ENCODE assay signal across 9 cellular contexts in the genomic region with DNA sequence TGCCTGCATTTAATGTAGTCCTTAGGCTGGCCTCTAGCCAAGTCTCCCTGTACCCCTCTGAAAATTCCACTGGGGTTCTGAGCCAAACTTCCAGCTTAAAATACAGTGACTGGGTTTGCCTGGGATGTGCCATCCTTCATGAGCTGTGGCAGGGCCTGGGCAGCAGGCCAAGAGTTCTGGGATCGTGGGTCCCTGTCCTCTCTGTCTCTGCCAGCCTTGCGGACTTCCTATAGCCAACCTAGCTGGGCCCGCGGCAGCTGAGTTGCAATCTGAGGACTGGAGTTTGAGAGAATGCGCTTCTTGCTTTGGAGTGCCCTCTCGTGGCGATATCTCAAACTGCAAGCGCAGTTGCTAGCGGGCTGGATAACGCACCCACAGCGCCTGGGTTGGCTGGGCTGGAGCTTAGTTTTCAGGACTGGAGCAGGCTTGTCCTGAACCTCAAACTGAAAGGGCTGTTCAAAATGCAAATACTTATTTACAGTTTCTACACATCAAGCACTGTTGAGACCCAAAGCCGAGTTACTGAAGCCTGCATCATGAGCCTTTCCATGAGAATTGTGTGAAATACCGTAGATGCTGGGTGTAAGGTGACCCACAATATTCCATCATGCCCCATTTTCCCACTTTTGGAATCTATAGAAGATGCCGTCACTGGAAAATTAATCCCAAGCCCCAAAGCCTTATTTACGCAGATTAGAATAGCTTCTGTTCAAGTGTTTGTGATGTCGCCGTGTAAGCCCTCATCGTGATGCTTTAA. TPM values are rescaled to one million over a fixed set of nuclear protein-coding genes. Genes with fewer than 3 reads are reported as not detected.
DNase-seq lines count a peak whose midpoint lies in the region; ATAC-seq and TF ChIP-seq lines count a peak whose summit lies in the region.
"Had no signal": no experiment of that assay in that cellular context is flagged by ENCODE, and none has a peak within 500 bp of the region (broad histone marks: within the 10 kb centered on the region; RNA-seq: fewer than 3 reads in every experiment).

No MANE protein-coding gene starts in this region.

- peak overlapping the region; percentile 48 for H3K4me2 ChIP-seq in OCI-LY3 (ENCODE audit: low read length)

- H2AFZ ChIP-seq in OCI-LY3 (ENCODE audit: low read depth, low read length) = peak overlapping the region; percentile 73

- peaks cover 0 to 10% (median 1%) of the 10 kb centered on the region in 4 donors for H3K4me1 Mint-ChIP-seq in CD4-positive, alpha-beta memory T cell
- H3K4me1 Mint-ChIP-seq in natural killer cell = no peaks in the 10 kb centered on the region
- no peaks in the 10 kb centered on the region for H3K4me1 Mint-ChIP-seq in stimulated activated memory B cell treated with anti-CD40 and anti-IgM and Interleukin-4, amounts not matched to agents 10 μg/mL and 1 μg/mL and 100 μg/mL, for 72 hours

- no peaks in the 10 kb centered on the region for H3K4me1 ChIP-seq in CD4-positive, alpha-beta memory T cell (ENCODE audit: insufficient read depth, low read length)
- H3K4me1 ChIP-seq in OCI-LY3 (ENCODE audit: low read length) = peaks cover 2% of the 10 kb centered on the region; the same call in 1 of the 2 replicates

- TF ChIP-seq CTCF in OCI-LY3 (IDR thresholded peaks at IDR 0.05; ENCODE audit: low read depth, low read length) = peak; percentile 89
- TF ChIP-seq CTCF in natural killer cell (IDR thresholded peaks at IDR 0.05) = peak; percentile 94

- no peak overlapping the region for H3K4me3 Mint-ChIP-seq in CD4-positive, alpha-beta memory T cell
- no peak overlapping the region for H3K4me3 Mint-ChIP-seq in natural killer cell
- H3K4me3 Mint-ChIP-seq in stimulated activated memory B cell treated with anti-CD40 and anti-IgM and Interleukin-4, amounts not matched to agents 10 μg/mL and 1 μg/mL and 100 μg/mL, for 72 hours = no peak overlapping the region
- H3K4me3 Mint-ChIP-seq: T-helper 1 cell treated with Interleukin-12 subunit alpha and Interleukin-12 subunit beta and Interleukin-4 antibody, amounts not matched to agents 30 μg/mL and 1 μg/mL, for 36 hours had no signal

- H3K79me2 ChIP-seq in OCI-LY3 (ENCODE audit: low read length) = no peaks in the 10 kb centered on the region

- H3K36me3 Mint-ChIP-seq in CD4-positive, alpha-beta memory T cell = peaks cover 0 to 6% of the 10 kb centered on the region in 2 donors
- H3K36me3 Mint-ChIP-seq in natural killer cell = no peaks in the 10 kb centered on the region
- H3K36me3 Mint-ChIP-seq in stimulated activated memory B cell treated with anti-CD40 and anti-IgM and Interleukin-4, amounts not matched to agents 10 μg/mL and 1 μg/mL and 100 μg/mL, for 72 hours = no peaks in the 10 kb centered on the region

- H3K27me3 Mint-ChIP-seq in CD4-positive, alpha-beta memory T cell = peaks cover 1 to 3% of the 10 kb centered on the region in 2 donors
- H3K27me3 Mint-ChIP-seq in natural killer cell (ENCODE audit: low read depth in 2 of 2) = peaks cover 20 to 31% of the 10 kb centered on the region in 2 donors
- peaks cover 18% of the 10 kb centered on the region for H3K27me3 Mint-ChIP-seq in stimulated activated memory B cell treated with anti-CD40 and anti-IgM and Interleukin-4, amounts not matched to agents 10 μg/mL and 1 μg/mL and 100 μg/mL, for 72 hours

- H3K4me3 ChIP-seq in CD4-positive, alpha-beta memory T cell (ENCODE audit: low read length in 2 of 2) = no peak overlapping the region
- no peak overlapping the region for H3K4me3 ChIP-seq in OCI-LY3 (ENCODE audit: low read length)

- H3K36me3 ChIP-seq in CD4-positive, alpha-beta memory T cell (ENCODE audit: insufficient read depth, low read length) = no peaks in the 10 kb centered on the region
- H3K36me3 ChIP-seq in OCI-LY3 (replicated peaks; ENCODE audit: low read depth, low read length) = no peaks in the 10 kb centered on the region

- H3K9me3 Mint-ChIP-seq in CD4-positive, alpha-beta memory T cell = peaks cover 0 to 7% (median 0%) of the 10 kb centered on the region in 8 donors
- H3K9me3 Mint-ChIP-seq in natural killer cell = no peaks in the 10 kb centered on the region
- peaks cover 3% of the 10 kb centered on the region for H3K9me3 Mint-ChIP-seq in stimulated activated memory B cell treated with anti-CD40 and anti-IgM and Interleukin-4, amounts not matched to agents 10 μg/mL and 1 μg/mL and 100 μg/mL, for 72 hours

- H3K9me3 ChIP-seq in CD4-positive, alpha-beta memory T cell (ENCODE audit: control insufficient read depth in 1 of 2, low read length in 2 of 2) = no peaks in the 10 kb centered on the region
- H3K9me3 ChIP-seq in OCI-LY3 (ENCODE audit: insufficient read depth, low read length) = no peaks in the 10 kb centered on the region

- no peaks in the 10 kb centered on the region for H3K27me3 ChIP-seq in CD4-positive, alpha-beta memory T cell (ENCODE audit: insufficient read depth, low read length)
- H3K27me3 ChIP-seq in OCI-LY3 (ENCODE audit: low read depth, low read length) = 0 out of 2 replicates have a peak, but pooled peaks cover 2% of the 10 kb centered on the region

- ATAC-seq in GM19372 (IDR thresholded peaks at IDR 0.05; ENCODE audit: low read depth, unreplicated experiment) (peak; percentile 83), esophagus mucosa (peak; percentile 91), natural killer cell (peak; percentile 90 to 95 (median 95))
- ATAC-seq in stimulated activated memory B cell treated with anti-CD40 and anti-IgM and Interleukin-4, amounts not matched to agents 10 μg/mL and 1 μg/mL and 100 μg/mL, for 72 hours = peak; percentile 89

- CTCF ChIA-PET in CD4-positive, alpha-beta memory T cell (lab: Charles Lee; ENCODE audit: partially characterized antibody) = interaction anchor here (0.6 to 11.1 kb wide), 49 partner anchors 6 to 1023 kb away, joined by 3 to 142 read pairs (median 5); a partner anchor contains a TSS

- no peak overlapping the region for H3K27ac Mint-ChIP-seq in CD4-positive, alpha-beta memory T cell
- no peak overlapping the region for H3K27ac Mint-ChIP-seq in natural killer cell
- no peak overlapping the region for H3K27ac Mint-ChIP-seq in stimulated activated memory B cell treated with anti-CD40 and anti-IgM and Interleukin-4, amounts not matched to agents 10 μg/mL and 1 μg/mL and 100 μg/mL, for 72 hours
- H3K27ac Mint-ChIP-seq: T-helper 1 cell treated with Interleukin-12 subunit alpha and Interleukin-12 subunit beta and Interleukin-4 antibody, amounts not matched to agents 30 μg/mL and 1 μg/mL, for 36 hours had no signal

- H3K27ac ChIP-seq in CD4-positive, alpha-beta memory T cell (ENCODE audit: low read depth, low read length) = no peak overlapping the region
- H3K27ac ChIP-seq in OCI-LY3 (ENCODE audit: low read length) = no peak overlapping the region

- intact Hi-C loops in CD4-positive, alpha-beta memory T cell (cut with micrococcal nuclease) = loop anchor here (1.0 kb wide), 4 partner anchors 22 to 197 kb away; no protein-coding TSS in a partner anchor
- intact Hi-C loops in natural killer cell (cut with micrococcal nuclease) = loop anchor here (1.0 kb wide), 1 partner anchor 100 kb away; no protein-coding TSS in a partner anchor

- no peaks in the 10 kb centered on the region for H4K20me1 ChIP-seq in OCI-LY3 (ENCODE audit: insufficient read depth, low read length)

- DNase-seq in CD4-positive, alpha-beta memory T cell = peak; percentile 74 to 80 (median 77)
- DNase-seq in HT1080 (ENCODE audit: low read depth) = peak; percentile 78
- DNase-seq in activated CD8-positive, alpha-beta memory T cell treated with anti-CD3 and anti-CD28 coated beads, Interleukin-2, amount 50 U/mL, for 48 hours = peak; percentile 95
- peak; percentile 83 for DNase-seq in natural killer cell

- 0 out of 2 replicates have a peak overlapping the region, but pooled peaks have one; percentile 14 for H3K9ac ChIP-seq in OCI-LY3 (ENCODE audit: low read length)

- POLR2A ChIA-PET in CD4-positive, alpha-beta memory T cell (lab: Charles Lee; ENCODE audit: partially characterized antibody) = interaction anchor here (0.7 to 2.0 kb wide), 10 partner anchors 9 to 177 kb away, joined by 3 to 12 read pairs (median 4); a partner anchor contains a TSS

RNA-seq across cellular contexts. Expression of a gene that starts 7.3 kb away (rescaled TPM):
- total RNA-seq in CD4-positive, alpha-beta memory T cell = 10 to 100 TPM; 34.0 to 38.2 TPM
- 10 to 100 TPM; 61.4 to 87.9 TPM for polyA plus RNA-seq in CD4-positive, alpha-beta memory T cell
- total RNA-seq in HT1080 (2014; rRNA removed; shearing (Covaris generic)) = 35.8 and 57.6 TPM in 2 replicates
- 63.4 and 77.5 TPM in 2 replicates for polyA plus RNA-seq in HT1080 (2015; cell fraction: cytosol; rRNA removed)
- polyA plus RNA-seq in HT1080 (2015; cell fraction: nucleus; rRNA removed) = 26.0 and 37.5 TPM in 2 replicates
- total RNA-seq in esophagus mucosa (30.8 TPM), natural killer cell (10 to 100 TPM; 36.3 to 55.1 (median 39.8) TPM)

RNA-seq across cellular contexts. Expression of a gene that starts 26.2 kb away (rescaled TPM):
- total RNA-seq in CD4-positive, alpha-beta memory T cell = 1 to 10 TPM in 1 of 2 experiments, under 1 TPM in 1; 0.87 to 1.5 TPM
- polyA plus RNA-seq in CD4-positive, alpha-beta memory T cell = 10 to 100 TPM; 15.9 to 24.0 TPM
- 6.2 and 8.4 TPM in 2 replicates for total RNA-seq in HT1080 (2014; rRNA removed; shearing (Covaris generic))
- 49.3 and 51.2 TPM in 2 replicates for polyA plus RNA-seq in HT1080 (2015; cell fraction: cytosol; rRNA removed)
- 33.0 and 35.4 TPM in 2 replicates for polyA plus RNA-seq in HT1080 (2015; cell fraction: nucleus; rRNA removed)
- total RNA-seq in esophagus mucosa (70.2 TPM), natural killer cell (1 to 10 TPM in 1 of 3 donors, under 1 TPM in 2; 0.47 to 1.3 (median 0.52) TPM)

RNA-seq across cellular contexts. Expression of a gene that starts 37.4 kb away (rescaled TPM):
- total RNA-seq in CD4-positive, alpha-beta memory T cell = 1 to 10 TPM; 6.3 to 7.3 TPM
- 1 to 10 TPM in 1 of 2 donors, under 1 TPM in 1; 0.38 to 1.2 TPM for polyA plus RNA-seq in CD4-positive, alpha-beta memory T cell
- 2.0 and 8.8 TPM in 2 replicates for total RNA-seq in HT1080 (2014; rRNA removed; shearing (Covaris generic))
- 3.5 and 4.3 TPM in 2 replicates for polyA plus RNA-seq in HT1080 (2015; cell fraction: cytosol; rRNA removed)
- 4.2 and 5.7 TPM in 2 replicates for polyA plus RNA-seq in HT1080 (2015; cell fraction: nucleus; rRNA removed)
- total RNA-seq in esophagus mucosa (0.04 TPM), natural killer cell (under 1 TPM in 2 of 3 donors, not detected in 1; 0.52 to 0.58 TPM)

RNA-seq across cellular contexts. Expression of a gene that starts 55.6 kb away (rescaled TPM):
- total RNA-seq in CD4-positive, alpha-beta memory T cell = 1 to 10 TPM; 7.4 to 7.9 TPM
- 1 to 10 TPM; 6.3 to 8.5 TPM for polyA plus RNA-seq in CD4-positive, alpha-beta memory T cell
- total RNA-seq in HT1080 (2014; rRNA removed; shearing (Covaris generic)) = 15.4 and 21.2 TPM in 2 replicates
- 13.6 and 18.0 TPM in 2 replicates for polyA plus RNA-seq in HT1080 (2015; cell fraction: cytosol; rRNA removed)
- polyA plus RNA-seq in HT1080 (2015; cell fraction: nucleus; rRNA removed) = 7.6 and 12.0 TPM in 2 replicates
- total RNA-seq in esophagus mucosa (18.1 TPM), natural killer cell (10 to 100 TPM; 10.1 to 15.1 (median 12.1) TPM)

RNA-seq across cellular contexts. Expression of a gene that starts 55.8 kb away (rescaled TPM):
- 100 to 1,000 TPM; 313 to 322 TPM for total RNA-seq in CD4-positive, alpha-beta memory T cell
- polyA plus RNA-seq in CD4-positive, alpha-beta memory T cell = 100 to 1,000 TPM; 135 to 307 TPM
- 180 and 197 TPM in 2 replicates for total RNA-seq in HT1080 (2014; rRNA removed; shearing (Covaris generic))
- 127 and 133 TPM in 2 replicates for polyA plus RNA-seq in HT1080 (2015; cell fraction: cytosol; rRNA removed)
- 263 and 283 TPM in 2 replicates for polyA plus RNA-seq in HT1080 (2015; cell fraction: nucleus; rRNA removed)
- 67.3 TPM for total RNA-seq in esophagus mucosa
- total RNA-seq in natural killer cell = 100 to 1,000 TPM; 250 to 357 (median 296) TPM
